In genomic region chr5:142000176-142000575, GRCh38 we compare ENCODE assay signal across 17 cellular contexts. TPM values are rescaled to one million over a fixed set of nuclear protein-coding genes. Genes with fewer than 3 reads are reported as not detected.
"Had no signal": no experiment of that assay in that cellular context is flagged by ENCODE, and none has a peak within 500 bp of the region (broad histone marks: within the 10 kb centered on the region; RNA-seq: fewer than 3 reads in every experiment).

No MANE protein-coding gene starts in this region.

- H3K9me3 ChIP-seq: colonic mucosa, esophagus muscularis mucosa, left lung, pancreas, tibial nerve, uterus had no signal

- H3K27me3 ChIP-seq: colonic mucosa, esophagus muscularis mucosa, left lung, pancreas, tibial nerve, uterus had no signal

- H3K4me3 ChIP-seq: colonic mucosa, esophagus muscularis mucosa, left lung, pancreas, tibial nerve, uterus had no signal

- H3K36me3 ChIP-seq: uterus had no signal

- H3K4me1 ChIP-seq: colonic mucosa, left lung, pancreas, uterus had no signal

- DNase-seq: activated gamma-delta T cell; caudate nucleus; colonic mucosa; hippocampal formation; kidney; left lung; mammary epithelial cell; pancreas; stimulated activated CD4-positive, alpha-beta T cell treated with anti-CD3 and anti-CD28 coated beads, Interleukin-12 subunit alpha, Interleukin-12 subunit beta, amount 100 ng/mL, for 4 hours; stimulated activated CD4-positive, alpha-beta T cell treated with anti-CD3 and anti-CD28 coated beads, Interleukin-2, amount 100 ng/mL, for 24 hours; substantia nigra; SW 1271; uterus had no signal

- H3K27ac ChIP-seq: colonic mucosa, left lung, pancreas, VCaP had no signal

- ATAC-seq: left lung, pancreas had no signal

RNA-seq across cellular contexts. Expression of gene PCDH12, which starts 42.2 kb away (rescaled TPM):
- total RNA-seq: SK-MEL-5 had no signal
